Comparison of ENCODE assay signal across 25 cellular contexts in genomic region chr2:187916799-187917198, GRCh38.
"Had no signal": no experiment of that assay in that cellular context is flagged by ENCODE, and none has a peak within 500 bp of the region (broad histone marks: within the 10 kb centered on the region; RNA-seq: fewer than 3 reads in every experiment).

No MANE protein-coding gene starts in this region.

- DNase-seq: activated CD4-positive, alpha-beta T cell treated with anti-CD3 and anti-CD28 coated beads for 36 hours; activated CD4-positive, alpha-beta T cell treated with anti-CD3 and anti-CD28 coated beads, Interleukin-2, amount 10 ng/mL, durations not matched to agents 7 days and 5 days; activated CD4-positive, alpha-beta T cell treated with anti-CD3 and anti-CD28 coated beads, Interleukin-2, amount 50 U/mL, for 48 hours; activated CD8-positive, alpha-beta T cell treated with anti-CD3 and anti-CD28 coated beads, Interleukin-2, amount 10 ng/mL, durations not matched to agents 7 days and 5 days; activated gamma-delta T cell treated with Interleukin-2 at 50 U/mL for 16 hours; activated naive CD4-positive, alpha-beta T cell treated with anti-CD3 and anti-CD28 coated beads for 36 hours; activated naive CD8-positive, alpha-beta T cell treated with anti-CD3 and anti-CD28 coated beads, Interleukin-2, amount 50 U/mL, for 24 hours; activated T-cell treated with anti-CD3 and anti-CD28 coated beads, Interleukin-2, amount 50 U/mL, for 4 hours; anterior cingulate cortex; caudate nucleus; cerebellar nuclear complex; MG63; NCI-H1048; NCI-H1105 treated with DMSO at 0.1 percent for 48 hours; NCI-H1436; NCI-H1694; NCI-H1930; NCI-H2081 treated with DMSO at 0.1 percent for 48 hours; NCI-H446 treated with DMSO at 0.1 percent for 48 hours; NCI-H524; Right ventricle myocardium superior; T1000 had no signal

- H3K4me3 ChIP-seq: K562, MG63, SJCRH30, SK-N-MC had no signal

- H3K9me3 ChIP-seq: MG63 had no signal

- H3K4me1 ChIP-seq: SJCRH30 had no signal

- H3K36me3 ChIP-seq: MG63, SJCRH30 had no signal

- H3K27me3 ChIP-seq: MG63, SJCRH30 had no signal

- H3K27ac ChIP-seq: SJCRH30, SK-N-MC had no signal
